In the genomic region with DNA sequence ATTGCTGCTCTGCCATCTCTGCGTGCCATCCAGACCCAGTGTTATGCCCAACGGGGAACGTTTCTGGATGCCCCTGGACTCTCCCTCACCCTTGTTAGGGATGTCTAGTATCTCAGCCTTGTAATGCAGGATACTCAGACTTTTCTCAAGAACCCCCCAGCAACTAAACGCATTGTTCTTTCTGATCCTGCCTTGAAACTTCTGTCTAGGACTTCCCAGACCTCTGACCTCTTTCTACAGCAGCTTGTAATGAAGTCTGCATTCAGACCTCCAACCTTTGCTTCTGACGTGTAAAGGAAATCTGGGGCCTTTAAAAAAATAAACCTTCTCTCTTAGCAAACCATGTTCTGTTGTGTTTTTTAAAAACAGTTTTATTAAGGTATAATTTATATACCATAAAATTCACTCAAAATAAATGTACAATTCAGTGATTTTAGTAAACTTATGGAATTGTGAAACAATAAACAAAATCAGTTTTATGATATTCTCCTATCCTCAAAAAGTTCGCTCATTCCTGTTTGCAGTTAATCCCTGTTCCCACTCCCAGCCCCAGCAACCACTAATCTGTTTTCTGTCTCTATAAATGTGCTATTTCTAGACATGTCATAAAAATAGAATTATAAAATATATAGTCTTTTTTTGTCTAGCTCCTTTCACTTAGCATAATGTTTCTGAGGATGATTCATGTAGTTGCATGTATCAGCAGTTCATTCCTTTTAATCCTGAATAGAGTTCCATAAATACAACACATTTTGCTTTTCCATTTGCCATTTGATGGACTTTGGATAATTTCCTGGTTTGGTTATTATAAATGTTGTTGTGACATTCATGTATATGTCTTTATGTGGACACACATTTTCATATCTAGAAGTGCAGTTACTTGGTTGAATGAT, we compare ENCODE assay signal across 17 cellular contexts.
DNase-seq lines count a peak whose midpoint lies in the region; ATAC-seq and TF ChIP-seq lines count a peak whose summit lies in the region.
"Had no signal": no experiment of that assay in that cellular context is flagged by ENCODE, and none has a peak within 500 bp of the region (broad histone marks: within the 10 kb centered on the region; RNA-seq: fewer than 3 reads in every experiment).

No MANE protein-coding gene starts in this region.

- H3K27ac ChIP-seq in HCT116 (ENCODE audit: low read depth, low read length) (no peak overlapping the region), spleen (no peak overlapping the region)
- H3K27ac ChIP-seq: RWPE1, SJCRH30 had no signal

- H3K4me2 ChIP-seq in HCT116 (ENCODE audit: low read length): no peak overlapping the region

- ATAC-seq in HCT116: no peak
- no peak for ATAC-seq in stimulated activated effector memory CD8-positive, alpha-beta T cell treated with anti-CD3 and anti-CD28 coated beads, Interleukin-12 subunit alpha, Interleukin-12 subunit beta, amount 100 ng/mL, for 72 hours
- no peak for ATAC-seq in left colon
- ATAC-seq in GM21423 (IDR thresholded peaks at IDR 0.05; ENCODE audit: unreplicated experiment): no peak
- ATAC-seq: PC-3 had no signal

- no peak for TF ChIP-seq POLR2A in HCT116 (IDR thresholded peaks at IDR 0.05; ENCODE audit: borderline replicate concordance, extremely low read depth, insufficient read depth, insufficient read length)
- no peak for TF ChIP-seq POLR2A in spleen (IDR thresholded peaks at IDR 0.05)

- no peaks in the 10 kb centered on the region for H3K4me1 ChIP-seq in HCT116 (ENCODE audit: control insufficient read depth in 1 of 2, insufficient read depth in 2 of 2, low read length in 2 of 2)
- H3K4me1 ChIP-seq in spleen: no peaks in the 10 kb centered on the region
- H3K4me1 ChIP-seq: SJCRH30 had no signal

- H3K27me3 ChIP-seq in HCT116 (ENCODE audit: insufficient read depth, low read length): no peaks in the 10 kb centered on the region
- no peaks in the 10 kb centered on the region for H3K27me3 ChIP-seq in spleen (replicated peaks in 1 of 7)
- H3K27me3 ChIP-seq: SJCRH30 had no signal

- no peaks in the 10 kb centered on the region for H3K36me3 ChIP-seq in HCT116 (ENCODE audit: control insufficient read depth in 1 of 2, insufficient read depth in 2 of 2, low read length in 2 of 2)
- H3K36me3 ChIP-seq in spleen: no peaks in the 10 kb centered on the region
- H3K36me3 ChIP-seq: SJCRH30 had no signal

- no peaks in the 10 kb centered on the region for H3K9me3 Mint-ChIP-seq in stimulated activated effector memory CD8-positive, alpha-beta T cell treated with anti-CD3 and anti-CD28 coated beads, Interleukin-12 subunit alpha, Interleukin-12 subunit beta, amount 100 ng/mL, for 72 hours

- H2AFZ ChIP-seq in HCT116 (ENCODE audit: low read depth, low read length, poor library complexity, severe bottlenecking): peak overlapping the region; percentile 34

- H3K9me2 ChIP-seq in HCT116 (ENCODE audit: insufficient read depth): no peaks in the 10 kb centered on the region

- POLR2A ChIA-PET in HCT116 (lab: Charles Lee): no interaction called here

- 65 to 84% (median 70%) methylated on average over 6 of the region's 6 CpGs for WGBS in spleen, 5 donors

- no peaks in the 10 kb centered on the region for H4K20me1 ChIP-seq in HCT116 (ENCODE audit: insufficient read depth)

- H3K4me3 ChIP-seq in HCT116 (replicated peaks in 1 of 2; ENCODE audit: low read depth in 1 of 2, low read length in 2 of 2): no peak overlapping the region
- H3K4me3 ChIP-seq in fibroblast of villous mesenchyme (ENCODE audit: low read depth, low read length): no peak overlapping the region
- no peak overlapping the region for H3K4me3 ChIP-seq in spleen
- H3K4me3 ChIP-seq: SJCRH30 had no signal

- DNase-seq in HCT116 (ENCODE audit: low read depth, low spot score): no peak
- peak; percentile 53 for DNase-seq in cerebellar cortex (ENCODE audit: low spot score)
- peak; percentile 47 for DNase-seq in fibroblast of villous mesenchyme (ENCODE audit: low read depth)
- DNase-seq in stimulated activated effector memory CD8-positive, alpha-beta T cell treated with anti-CD3 and anti-CD28 coated beads, Interleukin-12 subunit alpha, Interleukin-12 subunit beta, amount 100 ng/mL, for 72 hours (ENCODE audit: low spot score in 2 of 2): no peak
- no peak for DNase-seq in left colon
- DNase-seq in spleen: no peak
- no peak for DNase-seq in SHP77 (lab: John Stamatoyannopoulos, UW)
- DNase-seq: CD4-positive, CD25-positive, alpha-beta regulatory T cell; DMS53; NCI-H1048; NCI-H1436 treated with DMSO at 0.1 percent for 48 hours; NCI-H2081; NCI-H748 treated with DMSO at 0.1 percent for 48 hours; PC-3; SJCRH30 had no signal

- BruUV-seq in HCT116 (replicated peaks; lab: Mats Ljungman, UMichigan): no TSS peak

- CTCF ChIA-PET in HCT116 (lab: Charles Lee): no interaction called here

- intact Hi-C loops in HCT116 (cut with micrococcal nuclease): no loop called here
- intact Hi-C loops in left colon (cut with DNase I, micrococcal nuclease): no loop called here
- intact Hi-C loops in spleen (cut with DNase I; ENCODE audit: low total_unique reads): no loop called here

- H3K9me3 ChIP-seq in HCT116 (ENCODE audit: control insufficient read depth in 1 of 2, insufficient read depth in 1 of 2, low read depth in 1 of 2, low read length in 2 of 2) (no peaks in the 10 kb centered on the region), spleen (no peaks in the 10 kb centered on the region)
- H3K9me3 ChIP-seq: SJCRH30 had no signal

- H3K79me2 ChIP-seq in HCT116 (ENCODE audit: insufficient read depth, low read length): no peaks in the 10 kb centered on the region

- RAD21 ChIA-PET in HCT116 (lab: Charles Lee; ENCODE audit: low non-redundant PET in 1 of 2, low total read pairs in 2 of 2, uncharacterized antibody in 2 of 2, unreplicated experiment in 2 of 2): no interaction called here

- no peak overlapping the region for H3K9ac ChIP-seq in HCT116 (ENCODE audit: low read length)

- TF ChIP-seq RAD21 in HCT116 (IDR thresholded peaks at IDR 0.05; ENCODE audit: low read depth): no peak

- H3K36me3 Mint-ChIP-seq in stimulated activated effector memory CD8-positive, alpha-beta T cell treated with anti-CD3 and anti-CD28 coated beads, Interleukin-12 subunit alpha, Interleukin-12 subunit beta, amount 100 ng/mL, for 72 hours: no peaks in the 10 kb centered on the region
- H3K36me3 Mint-ChIP-seq: CD4-positive, CD25-positive, alpha-beta regulatory T cell had no signal

- no peak for TF ChIP-seq CTCF in HCT116 (IDR thresholded peaks at IDR 0.05 in 2 of 3, conservative IDR thresholded peaks at IDR 0.05 in 1 of 3; ENCODE audit: borderline replicate concordance in 1 of 3, insufficient read depth in 1 of 3, low read depth in 2 of 3, low read length in 2 of 3)
- no peak for TF ChIP-seq CTCF in fibroblast of villous mesenchyme (IDR thresholded peaks at IDR 0.05; ENCODE audit: insufficient read depth, low read depth, low read length)
- no peak for TF ChIP-seq CTCF in spleen (IDR thresholded peaks at IDR 0.05 in 8 of 11, conservative IDR thresholded peaks at IDR 0.05 in 3 of 11)

- H3K27ac Mint-ChIP-seq in stimulated activated effector memory CD8-positive, alpha-beta T cell treated with anti-CD3 and anti-CD28 coated beads, Interleukin-12 subunit alpha, Interleukin-12 subunit beta, amount 100 ng/mL, for 72 hours: peak overlapping the region; percentile 5
- H3K27ac Mint-ChIP-seq: CD4-positive, CD25-positive, alpha-beta regulatory T cell had no signal

- no peak overlapping the region for H3K4me3 Mint-ChIP-seq in stimulated activated effector memory CD8-positive, alpha-beta T cell treated with anti-CD3 and anti-CD28 coated beads, Interleukin-12 subunit alpha, Interleukin-12 subunit beta, amount 100 ng/mL, for 72 hours
- H3K4me3 Mint-ChIP-seq: CD4-positive, CD25-positive, alpha-beta regulatory T cell had no signal

- H3K4me1 Mint-ChIP-seq in stimulated activated effector memory CD8-positive, alpha-beta T cell treated with anti-CD3 and anti-CD28 coated beads, Interleukin-12 subunit alpha, Interleukin-12 subunit beta, amount 100 ng/mL, for 72 hours: no peaks in the 10 kb centered on the region
- H3K4me1 Mint-ChIP-seq: CD4-positive, CD25-positive, alpha-beta regulatory T cell had no signal

TF ChIP-seq in HCT116, 20 proteins besides CTCF, POLR2A, EP300 and RAD21:
- no peak for TF ChIP-seq POLR2AphosphoS5 (IDR thresholded peaks at IDR 0.05; ENCODE audit: low read depth, low read length)
- no peak for TF ChIP-seq CEBPB (IDR thresholded peaks at IDR 0.05; ENCODE audit: low read depth)
- no peak for TF ChIP-seq SIN3A (IDR thresholded peaks at IDR 0.05; ENCODE audit: low read depth)
- TF ChIP-seq, protein P1, sequence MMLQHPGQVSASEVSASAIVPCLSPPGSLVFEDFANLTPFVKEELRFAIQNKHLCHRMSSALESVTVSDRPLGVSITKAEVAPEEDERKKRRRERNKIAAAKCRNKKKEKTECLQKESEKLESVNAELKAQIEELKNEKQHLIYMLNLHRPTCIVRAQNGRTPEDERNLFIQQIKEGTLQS (IDR thresholded peaks at IDR 0.05): no peak
- no peak for TF ChIP-seq ELF1 (IDR thresholded peaks at IDR 0.05; ENCODE audit: borderline replicate concordance, low read depth)
TF ChIP-seq in HCT116: peak in this region for 0.

Comparison
In these comparisons a context has a peak if more than half of its experiments do, and no peak if none do; other contexts are left out.
1. DNase-seq: peak in cerebellar cortex (single experiment) and fibroblast of villous mesenchyme (single experiment); none in HCT116 (single experiment), stimulated activated effector memory CD8-positive, alpha-beta T cell treated with anti-CD3 and anti-CD28 coated beads, Interleukin-12 subunit alpha, Interleukin-12 subunit beta, amount 100 ng/mL, for 72 hours (0 of 2), left colon (0 of 2), spleen (single experiment) and SHP77 (0 of 2).